In the genomic region with DNA sequence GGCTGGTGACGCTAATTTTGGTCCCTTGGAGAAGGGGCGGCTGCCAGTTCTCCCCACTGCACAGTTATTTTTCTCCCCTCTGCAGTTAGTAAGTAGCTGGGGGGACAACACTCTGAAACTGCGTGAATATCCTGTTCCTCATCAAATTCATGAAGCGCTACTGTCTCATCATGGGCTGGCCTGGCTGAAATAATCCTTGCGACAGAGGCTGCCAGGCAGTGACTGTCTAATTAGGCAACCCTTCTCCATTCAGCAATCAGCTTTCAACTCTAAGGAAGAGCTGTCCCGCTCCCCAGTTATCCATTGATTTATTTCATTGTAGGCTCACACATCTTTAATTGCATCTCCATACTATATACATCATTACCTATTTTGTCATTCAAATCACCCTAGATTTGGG, we compare ENCODE assay signal across 20 cellular contexts. TPM values are rescaled to one million over a fixed set of nuclear protein-coding genes. Genes with fewer than 3 reads are reported as not detected.
DNase-seq lines count a peak whose midpoint lies in the region; ATAC-seq, FAIRE-seq and TF ChIP-seq lines count a peak whose summit lies in the region.
"Had no signal": no experiment of that assay in that cellular context is flagged by ENCODE, and none has a peak within 500 bp of the region (broad histone marks: within the 10 kb centered on the region; RNA-seq: fewer than 3 reads in every experiment).

No MANE protein-coding gene starts in this region.

- TF ChIP-seq POLR2A in GM12878 (IDR thresholded peaks at IDR 0.05; ENCODE audit: low read depth, low read length), result no peak

- no peak overlapping the region for H3K4me2 ChIP-seq in GM12878 (ENCODE audit: control insufficient read depth, insufficient read depth)

- RAD21 ChIA-PET in GM12878 (lab: Charles Lee; ENCODE audit: unreplicated experiment), result interaction anchor here (0.7 kb wide), 1 partner anchor 430 kb away, joined by 3 read pairs; no protein-coding TSS in a partner anchor

- intact Hi-C loops in GM12878 (cut with micrococcal nuclease; ENCODE audit: unreplicated experiment), result no loop called here

- peaks cover 28% of the 10 kb centered on the region for H3K79me2 ChIP-seq in GM12878 (ENCODE audit: control insufficient read depth, insufficient read depth, low read length)

- TF ChIP-seq EP300 in GM12878 (IDR thresholded peaks at IDR 0.05; ENCODE audit: borderline replicate concordance in 1 of 2, control insufficient read depth in 1 of 2, low read depth in 2 of 2, low read length in 2 of 2), result no peak

- H2AFZ ChIP-seq in GM12878 (ENCODE audit: control insufficient read depth, low read depth, low read length), result no peak overlapping the region

- POLR2A ChIA-PET in GM12878 (lab: Charles Lee), result no interaction called here

- H3K27ac ChIP-seq in GM12878 (ENCODE audit: control insufficient read depth, insufficient read depth), result no peak overlapping the region
- H3K27ac ChIP-seq in thymus (ENCODE audit: low read depth), result peak overlapping the region; percentile 36
- H3K27ac ChIP-seq: HL-60 had no signal

- DNase-seq in SIG-M5 treated with dmso at 0.1 percent for 504 hours (lab: John Stamatoyannopoulos, UW; ENCODE audit: unreplicated experiment) (peak; percentile 81), SIG-M5 (lab: John Stamatoyannopoulos, UW) (no peak), NOMO-1 treated with DMSO at 0.1 percent for 48 hours (lab: John Stamatoyannopoulos, UW; ENCODE audit: unreplicated experiment) (peak; percentile 89), GM12878 (ENCODE audit: low read depth, low spot score) (no peak), hypothalamus (lab: John Stamatoyannopoulos, UW) (no peak)
- DNase-seq: 8988T; activated CD4-positive, alpha-beta memory T cell treated with anti-CD3 and anti-CD28 coated beads, Interleukin-2, amount 10 ng/mL, durations not matched to agents 7 days and 5 days; activated effector memory CD4-positive, alpha-beta T cell treated with Interleukin-2 at 50 U/mL for 16 hours; activated naive CD8-positive, alpha-beta T cell treated with anti-CD3 and anti-CD28 coated beads for 36 hours; dorsolateral prefrontal cortex; NCI-H510A; stimulated activated CD8-positive, alpha-beta memory T cell treated with anti-CD3 and anti-CD28 coated beads, Interleukin-4, amount 100 ng/mL, for 48 hours; T1000 had no signal

- H3K4me3 ChIP-seq in GM12878 (no peak overlapping the region), thymus (ENCODE audit: low read length) (no peak overlapping the region)
- H3K4me3 ChIP-seq: dorsolateral prefrontal cortex had no signal

- 97% methylated on average over 6 of the region's 6 CpGs for WGBS in GM12878 (ENCODE audit: insufficient coverage, insufficient replicate concordance, low lambda C conversion rate, missing lambda C conversion rate)
- WGBS in thymus, result 97% methylated on average over 6 of the region's 6 CpGs

- FAIRE-seq in GM12878 (lab: Jason Lieb, UNC), result peak; percentile 38
- FAIRE-seq: astrocyte, endothelial cell of umbilical vein, HepG2 had no signal

- no peaks in the 10 kb centered on the region for H3K27me3 ChIP-seq in GM12878 (replicated peaks in 1 of 2; ENCODE audit: control insufficient read depth in 2 of 2, insufficient read depth in 2 of 2, low read length in 1 of 2)
- H3K27me3 ChIP-seq in thymus (ENCODE audit: control insufficient read depth, insufficient read depth), result no peaks in the 10 kb centered on the region
- H3K27me3 ChIP-seq: dorsolateral prefrontal cortex had no signal

- peaks cover 34% of the 10 kb centered on the region for H3K4me1 ChIP-seq in GM12878 (ENCODE audit: control insufficient read depth, insufficient read depth, low read length)
- H3K4me1 ChIP-seq in thymus (ENCODE audit: control insufficient read depth, insufficient read depth, low read length), result peaks cover 49% of the 10 kb centered on the region

- no peak for TF ChIP-seq RAD21 in GM12878 (IDR thresholded peaks at IDR 0.05; ENCODE audit: insufficient read depth, low read depth, low read length)

- BruUV-seq in GM12878 (replicated peaks; lab: Mats Ljungman, UMichigan), result no TSS peak

- TF ChIP-seq CTCF in GM12878 (IDR thresholded peaks at IDR 0.05 in 2 of 3, conservative IDR thresholded peaks at IDR 0.05 in 1 of 3; ENCODE audit: control insufficient read depth in 2 of 3, extremely low read depth in 1 of 3, insufficient read depth in 1 of 3, low read depth in 3 of 3, low read length in 3 of 3), result no peak

- ATAC-seq in GM12878 (no peak), HG03025 (IDR thresholded peaks at IDR 0.05; ENCODE audit: low FRiP score, unreplicated experiment) (no peak), HG03432 (IDR thresholded peaks at IDR 0.05; ENCODE audit: unreplicated experiment) (no peak)
- ATAC-seq: HepG2 had no signal

- no peak overlapping the region for H3K9ac ChIP-seq in GM12878 (ENCODE audit: control insufficient read depth, insufficient read depth, low read length)

- CTCF ChIA-PET in GM12878 (lab: Yijun Ruan, JAX), result interaction anchor here (0.7 to 1.2 kb wide), 3 partner anchors 13 to 35 kb away, joined by 3 to 4 read pairs (median 3); no protein-coding TSS in a partner anchor

- H4K20me1 ChIP-seq in GM12878 (ENCODE audit: control insufficient read depth, insufficient read depth), result no peaks in the 10 kb centered on the region

- H3K36me3 ChIP-seq in GM12878 (ENCODE audit: control insufficient read depth in 2 of 2, insufficient read depth in 2 of 2, low read length in 1 of 2), result peaks cover 7 to 8% of the 10 kb centered on the region in 2 experiments; a peak in 3 of 4 replicates
- peaks cover 66% of the 10 kb centered on the region for H3K36me3 ChIP-seq in thymus (ENCODE audit: control insufficient read depth, insufficient read depth)

- in situ Hi-C loops in GM12878 (cut with MboI), result no loop called here

- SMC1A ChIA-PET in GM12878 (lab: Charles Lee; ENCODE audit: uncharacterized antibody, unreplicated experiment), result no interaction called here

- H3K9me3 ChIP-seq in GM12878 (replicated peaks; ENCODE audit: control insufficient read depth, insufficient read depth, low read length), result no peaks in the 10 kb centered on the region
- H3K9me3 ChIP-seq in thymus (ENCODE audit: control insufficient read depth), result no peaks in the 10 kb centered on the region

TF ChIP-seq in GM12878, 131 proteins besides CTCF, POLR2A, EP300 and RAD21 (continues in another document):
- no peak for TF ChIP-seq RBBP5 (conservative IDR thresholded peaks at IDR 0.05)
- no peak for TF ChIP-seq RB1 (IDR thresholded peaks at IDR 0.05; ENCODE audit: borderline replicate concordance)
- TF ChIP-seq SREBF1 (IDR thresholded peaks at IDR 0.05; ENCODE audit: low read length), result no peak
- TF ChIP-seq KAT2A (conservative IDR thresholded peaks at IDR 0.05; ENCODE audit: control insufficient read depth, low read depth, low read length), result no peak
- no peak for TF ChIP-seq BACH1 (IDR thresholded peaks at IDR 0.05; ENCODE audit: borderline replicate concordance)
- TF ChIP-seq IRF4 (IDR thresholded peaks at IDR 0.05; ENCODE audit: low read depth, low read length), result no peak

RNA-seq across cellular contexts. Expression of a gene that starts 8.2 kb away (rescaled TPM):
- 199 and 223 TPM in 2 replicates for total RNA-seq in GM12878 (2013; cell fraction: nucleolus; rRNA removed)
- total RNA-seq in GM12878 (2014; rRNA removed) (30.4 and 33.1 TPM in 2 replicates), GM12878 (2014; rRNA removed; fragmentation: Illumina TruSeq; extraction: Trizol) (14.6 and 15.4 TPM in 2 replicates), GM12878 (2021) (39.6 and 47.0 TPM in 2 replicates)
- 11.1 TPM for polyA plus RNA-seq in GM12878 (2011; ENCODE audit: low read depth)
- polyA plus RNA-seq in GM12878 (2011; rRNA removed) (13.0 and 19.8 TPM in 2 replicates), GM12878 (2014; fragmentation: Illumina TruSeq; extraction: Trizol) (2.6 and 7.4 TPM in 2 replicates), GM12878 (2014; fragmentation: Nextera tagmentation; extraction: Ambion mirVana) (under 1 TPM; 0.19 to 0.62 TPM), GM12878 (2014; rRNA removed) (28.4 and 31.8 TPM in 2 replicates), GM12878 (2016; fragmentation: Nextera tagmentation; extraction: Ambion mirVana) (10 to 100 TPM; 17.0 to 19.8 TPM), thymus (114 TPM)
- 23.9 and 42.0 TPM in 2 replicates for polyA plus RNA-seq in GM12878 (2011; cell fraction: cytosol; rRNA removed)
- polyA plus RNA-seq in GM12878 (2011; cell fraction: nucleus; rRNA removed), result 186 and 189 TPM in 2 replicates
- polyA plus RNA-seq in GM12878 (2012), result 21.8 and 26.5 TPM in 2 replicates
- 23.7 and 77.3 TPM in 2 replicates for polyA minus RNA-seq in GM12878 (2011; rRNA and poly(A)+ RNA removed)
- 22.4 and 33.3 TPM in 2 replicates for polyA minus RNA-seq in GM12878 (2011; cell fraction: cytosol; rRNA and poly(A)+ RNA removed)
- 101 and 153 TPM in 2 replicates for polyA minus RNA-seq in GM12878 (2011; cell fraction: nucleus; rRNA and poly(A)+ RNA removed)

RNA-seq across cellular contexts. Expression of a gene that starts 48.7 kb away (rescaled TPM):
- 0.37 and 0.42 TPM in 2 replicates for total RNA-seq in GM12878 (2013; cell fraction: nucleolus; rRNA removed)
- total RNA-seq in GM12878 (2014; rRNA removed) (not detected in 2 replicates), GM12878 (2014; rRNA removed; fragmentation: Illumina TruSeq; extraction: Trizol) (not detected in 2 replicates), GM12878 (2021) (0.15 TPM in 1 of 2 replicates, not detected in the other)
- polyA plus RNA-seq in GM12878 (2011; ENCODE audit: low read depth), result not detected
- polyA plus RNA-seq in GM12878 (2011; rRNA removed) (0.04 and 0.05 TPM in 2 replicates), GM12878 (2014; fragmentation: Illumina TruSeq; extraction: Trizol) (0.33 TPM in 1 of 2 replicates, not detected in the other), GM12878 (2014; fragmentation: Nextera tagmentation; extraction: Ambion mirVana) (under 1 TPM in 1 of 2 experiments, not detected in 1; 0.03 TPM), GM12878 (2014; rRNA removed) (not detected in 2 replicates), GM12878 (2016; fragmentation: Nextera tagmentation; extraction: Ambion mirVana) (not detected), thymus (7.4 TPM)
- polyA plus RNA-seq in GM12878 (2011; cell fraction: cytosol; rRNA removed), result 0.03 TPM in 2 replicates
- 0.09 and 1.5 TPM in 2 replicates for polyA plus RNA-seq in GM12878 (2011; cell fraction: nucleus; rRNA removed)
- 0.07 and 0.14 TPM in 2 replicates for polyA plus RNA-seq in GM12878 (2012)
- polyA minus RNA-seq in GM12878 (2011; rRNA and poly(A)+ RNA removed), result not detected in 2 replicates
- polyA minus RNA-seq in GM12878 (2011; cell fraction: cytosol; rRNA and poly(A)+ RNA removed), result not detected in 2 replicates
- polyA minus RNA-seq in GM12878 (2011; cell fraction: nucleus; rRNA and poly(A)+ RNA removed), result 0.29 TPM in 1 of 2 replicates, not detected in the other

Comparison
In these comparisons a context has a peak if more than half of its experiments do, and no peak if none do; other contexts are left out.
1. DNase-seq: peak in SIG-M5 treated with dmso at 0.1 percent for 504 hours (single experiment) and NOMO-1 treated with DMSO at 0.1 percent for 48 hours (single experiment); none in SIG-M5 (single experiment), GM12878 (single experiment) and hypothalamus (0 of 51).